18 cellular contexts compared by ENCODE assay signal in the genomic region with DNA sequence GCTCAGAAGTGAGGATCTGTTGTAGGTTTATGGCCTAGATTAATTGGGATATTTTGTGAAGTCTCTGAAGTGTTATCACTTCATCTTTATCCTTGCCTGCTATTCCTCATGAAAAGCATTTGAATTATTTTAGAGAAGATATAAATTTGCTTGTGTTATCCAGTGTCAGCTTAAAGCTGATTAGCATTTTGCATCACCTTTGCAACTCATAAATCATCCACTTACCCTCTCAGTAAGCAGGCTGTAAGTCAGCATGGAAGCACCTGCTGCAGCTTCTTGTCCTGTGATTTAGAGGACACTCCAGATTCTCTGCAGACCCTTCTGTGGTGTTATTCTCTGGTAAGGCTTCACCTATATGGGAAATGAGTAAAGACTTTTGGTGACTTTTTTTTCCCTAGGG.
DNase-seq lines count a peak whose midpoint lies in the region; ATAC-seq and TF ChIP-seq lines count a peak whose summit lies in the region.
"Had no signal": no experiment of that assay in that cellular context is flagged by ENCODE, and none has a peak within 500 bp of the region (broad histone marks: within the 10 kb centered on the region; RNA-seq: fewer than 3 reads in every experiment).

No MANE protein-coding gene starts in this region.

- ATAC-seq in mucosa of descending colon = no peak
- ATAC-seq: HCT116, HepG2 had no signal

- H3K9me3 ChIP-seq in mucosa of descending colon (no peaks in the 10 kb centered on the region), right atrium auricular region (no peaks in the 10 kb centered on the region), osteoblast (ENCODE audit: low read depth, low read length) (no peaks in the 10 kb centered on the region)

- H3K4me1 ChIP-seq in mucosa of descending colon (ENCODE audit: low read depth) (no peaks in the 10 kb centered on the region), right atrium auricular region (peaks cover 0 to 22% of the 10 kb centered on the region in 2 donors), osteoblast (ENCODE audit: insufficient read depth, low read length) (peaks cover 15% of the 10 kb centered on the region)

- intact Hi-C loops in mucosa of descending colon (cut with DNase I, micrococcal nuclease) = no loop called here

- H3K27me3 ChIP-seq in right atrium auricular region = no peaks in the 10 kb centered on the region
- H3K27me3 ChIP-seq in osteoblast (ENCODE audit: insufficient read depth, low read length) = no peaks in the 10 kb centered on the region

- H3K27ac ChIP-seq in right atrium auricular region = no peak overlapping the region
- H3K27ac ChIP-seq in osteoblast (ENCODE audit: low read depth, low read length) = no peak overlapping the region
- H3K27ac ChIP-seq: GM23248, RWPE1 had no signal

- no peak overlapping the region for H3K4me3 ChIP-seq in mucosa of descending colon
- H3K4me3 ChIP-seq in right atrium auricular region = no peak overlapping the region
- no peak overlapping the region for H3K4me3 ChIP-seq in osteoblast (ENCODE audit: insufficient read depth, low read length)
- H3K4me3 ChIP-seq: GM23248 had no signal

- DNase-seq in NCI-H526 (lab: John Stamatoyannopoulos, UW) (peak; percentile 16 to 34), NCI-H526 treated with DMSO at 0.1 percent for 48 hours (lab: John Stamatoyannopoulos, UW) (no peak), NCI-H1417 (lab: John Stamatoyannopoulos, UW) (peak; percentile 51 to 87 (median 85)), NCI-H524 treated with DMSO at 0.1 percent for 48 hours (lab: John Stamatoyannopoulos, UW) (peak; percentile 63), mucosa of descending colon (no peak), right atrium auricular region (ENCODE audit: low spot score) (no peak), osteoblast (ENCODE audit: insufficient read length, low spot score, missing footprints) (no peak)
- DNase-seq: ACHN; CD4-positive, alpha-beta T cell; DND-41; GM23248; KG1; NCI-H1930; NCI-H226; T-helper 2 cell had no signal

- H3K4me2 ChIP-seq in osteoblast (ENCODE audit: insufficient read depth, low read length) = no peak overlapping the region

- no peaks in the 10 kb centered on the region for H3K79me2 ChIP-seq in osteoblast (ENCODE audit: insufficient read depth, low read length)

- no peak overlapping the region for H2AFZ ChIP-seq in osteoblast (ENCODE audit: low read length)
- H2AFZ ChIP-seq: GM23248 had no signal

- TF ChIP-seq CTCF in mucosa of descending colon (IDR thresholded peaks at IDR 0.05) (no peak), right atrium auricular region (IDR thresholded peaks at IDR 0.05) (no peak), osteoblast (IDR thresholded peaks at IDR 0.05; ENCODE audit: extremely low read depth, low read depth, low read length) (no peak)

- H4K20me1 ChIP-seq in osteoblast (ENCODE audit: insufficient read depth, low read length) = peaks cover 9% of the 10 kb centered on the region

- H3K36me3 ChIP-seq in mucosa of descending colon (ENCODE audit: low read depth) (no peaks in the 10 kb centered on the region), right atrium auricular region (no peaks in the 10 kb centered on the region), osteoblast (ENCODE audit: insufficient read depth, low read length) (no peaks in the 10 kb centered on the region)

Comparison
In these comparisons a context has a peak if more than half of its experiments do, and no peak if none do; other contexts are left out.
1. DNase-seq: peak in NCI-H526 (2 of 2), NCI-H1417 (3 of 3) and NCI-H524 treated with DMSO at 0.1 percent for 48 hours (single experiment); none in NCI-H526 treated with DMSO at 0.1 percent for 48 hours (single experiment), mucosa of descending colon (0 of 3), right atrium auricular region (single experiment) and osteoblast (single experiment).